Comparison of ENCODE assay signal across 8 cellular contexts in genomic region chr4:89307446-89308160, GRCh38. TPM values are rescaled to one million over a fixed set of nuclear protein-coding genes. Genes with fewer than 3 reads are reported as not detected.
DNase-seq lines count a peak whose midpoint lies in the region; ATAC-seq, FAIRE-seq and TF ChIP-seq lines count a peak whose summit lies in the region.

Gene GPRIN3, minus strand, starts transcription at chr4:89307800. Its CDS starts 57,690 bp downstream, at chr4:89250110.

- intact Hi-C loops in head of caudate nucleus (cut with DNase I), result no loop called here
- intact Hi-C loops in ovary (cut with DNase I), result no loop called here

- no peaks in the 10 kb centered on the region for H3K27me3 ChIP-seq in ovary

- 0% methylated on average over 63 to 67 of the region's 67 CpGs for WGBS in ovary, 3 donors

- no peak for TF ChIP-seq EP300 in ovary (IDR thresholded peaks at IDR 0.05)

- no peak for TF ChIP-seq POLR2A in ovary (IDR thresholded peaks at IDR 0.05)

- DNase-seq in NCI-H524 (lab: John Stamatoyannopoulos, UW) (peak; percentile 85 to 91), NCI-H524 treated with DMSO at 0.1 percent for 48 hours (lab: John Stamatoyannopoulos, UW) (no peak), SHP77 treated with DMSO at 0.1 percent for 48 hours (lab: John Stamatoyannopoulos, UW) (peak; percentile 14), head of caudate nucleus (peak in 40 of 42 donors; percentile 11 to 81 (median 58)), ovary (peak; percentile 32 to 76 (median 60)), urothelium cell line (ENCODE audit: low spot score) (peak; percentile 63)
- peak; percentile 77 for DNase-seq in activated naive CD4-positive, alpha-beta T cell treated with anti-CD3 and anti-CD28 coated beads, Interleukin-2, amount 50 U/mL, for 16 hours

- peak within 1 kb of the TSS; percentile 71 for H3K4me3 ChIP-seq in ovary

- peak; percentile 71 for ATAC-seq in HG03342 (IDR thresholded peaks at IDR 0.05; ENCODE audit: unreplicated experiment)

- peaks cover 7% of the 10 kb centered on the region for H3K4me1 ChIP-seq in ovary (ENCODE audit: insufficient read depth)

- H3K36me3 ChIP-seq in ovary, result no peaks in the 10 kb centered on the region

- H3K9me3 ChIP-seq in ovary, result no peaks in the 10 kb centered on the region

- H3K27ac ChIP-seq in ovary, result no peak within 1 kb of the TSS

- peak in 1 of 3 donors; percentile 7 for TF ChIP-seq CTCF in ovary (IDR thresholded peaks at IDR 0.05)

- FAIRE-seq in urothelium cell line (lab: Jason Lieb, UNC), result peak; percentile 13

RNA-seq across cellular contexts. Expression of gene GPRIN3, which starts in this region (rescaled TPM):
- 1 to 10 TPM; 2.7 to 6.8 (median 3.9) TPM for total RNA-seq in ovary
- 1 to 10 TPM; 1.0 to 1.7 TPM for polyA plus RNA-seq in ovary
